Comparison of ENCODE assay signal across 23 cellular contexts in genomic region chr5:71695069-71695468, GRCh38. TPM values are rescaled to one million over a fixed set of nuclear protein-coding genes. Genes with fewer than 3 reads are reported as not detected.
DNase-seq lines count a peak whose midpoint lies in the region; ATAC-seq and TF ChIP-seq lines count a peak whose summit lies in the region.
"Had no signal": no experiment of that assay in that cellular context is flagged by ENCODE, and none has a peak within 500 bp of the region (broad histone marks: within the 10 kb centered on the region; RNA-seq: fewer than 3 reads in every experiment).

No MANE protein-coding gene starts in this region.

- H3K27me3 ChIP-seq in BLaER1 treated with 17β-estradiol and CSF1 and Interleukin-3, amounts not matched to agents 10 nM and 100 nM = no peaks in the 10 kb centered on the region
- H3K27me3 ChIP-seq in hepatocyte (no peaks in the 10 kb centered on the region), vagina (no peaks in the 10 kb centered on the region), upper lobe of right lung (no peaks in the 10 kb centered on the region)

- peak; percentile 62 for DNase-seq in NCI-H446 treated with DMSO at 0.1 percent for 48 hours (lab: John Stamatoyannopoulos, UW)
- peak; percentile 17 for DNase-seq in hepatocyte (ENCODE audit: low spot score)
- DNase-seq in myocyte (ENCODE audit: low read depth) = peak; percentile 15
- DNase-seq in vagina (ENCODE audit: extremely low spot score in 2 of 2) = no peak
- DNase-seq in upper lobe of right lung = no peak
- DNase-seq in pons (ENCODE audit: low spot score) = no peak
- no peak for DNase-seq in stimulated activated CD4-positive, alpha-beta T cell treated with anti-CD3 and anti-CD28 coated beads, Interleukin-15, amount 100 ng/mL, for 24 hours
- DNase-seq: Calu3; CD4-positive, alpha-beta memory T cell; DMS79 treated with DMSO at 0.1 percent for 48 hours; Kasumi-1; MM.1S; NCI-H1092 treated with DMSO at 0.1 percent for 48 hours; NCI-H187; NCI-H345; NCI-H526 treated with DMSO at 0.1 percent for 48 hours; SIG-M5 had no signal

- H3K4me1 ChIP-seq in BLaER1 treated with 17β-estradiol and CSF1 and Interleukin-3, amounts not matched to agents 10 nM and 100 nM = peaks cover 10 to 55% (median 33%) of the 10 kb centered on the region in 10 experiments; a peak in 19 of 20 replicates
- H3K4me1 ChIP-seq in hepatocyte (ENCODE audit: insufficient read depth) (peaks cover 21% of the 10 kb centered on the region), vagina (no peaks in the 10 kb centered on the region), upper lobe of right lung (no peaks in the 10 kb centered on the region)

- no peaks in the 10 kb centered on the region for H3K9me2 ChIP-seq in hepatocyte (replicated peaks; ENCODE audit: insufficient read depth)

- H3K79me2 ChIP-seq in hepatocyte = no peaks in the 10 kb centered on the region

- no peak overlapping the region for H2AFZ ChIP-seq in hepatocyte

- no peak overlapping the region for H3K27ac ChIP-seq in BLaER1 treated with 17β-estradiol and CSF1 and Interleukin-3, amounts not matched to agents 10 nM and 100 nM
- H3K27ac ChIP-seq in hepatocyte (peak overlapping the region; percentile 77), vagina (no peak overlapping the region), upper lobe of right lung (no peak overlapping the region)

- no peak for ATAC-seq in upper lobe of right lung

- H3K4me2 ChIP-seq in BLaER1 treated with 17β-estradiol and CSF1 and Interleukin-3, amounts not matched to agents 10 nM and 100 nM = peak overlapping the region in 8 of 11 experiments; percentile 35 to 73 (median 54); a peak in 12 of 22 replicates
- peak overlapping the region; percentile 68 for H3K4me2 ChIP-seq in hepatocyte

- no peak overlapping the region for H3K4me3 ChIP-seq in BLaER1 treated with 17β-estradiol and CSF1 and Interleukin-3, amounts not matched to agents 10 nM and 100 nM
- H3K4me3 ChIP-seq in hepatocyte (no peak overlapping the region), vagina (no peak overlapping the region), upper lobe of right lung (no peak overlapping the region)

- H3K9me3 ChIP-seq in BLaER1 treated with 17β-estradiol and CSF1 and Interleukin-3, amounts not matched to agents 10 nM and 100 nM (replicated peaks in 1 of 11) = peaks cover 7 to 14% (median 11%) of the 10 kb centered on the region in 11 experiments; a peak in 18 of 22 replicates
- H3K9me3 ChIP-seq in hepatocyte (ENCODE audit: low read depth) (no peaks in the 10 kb centered on the region), vagina (no peaks in the 10 kb centered on the region), upper lobe of right lung (no peaks in the 10 kb centered on the region)

- no peak overlapping the region for H3K9ac ChIP-seq in BLaER1 treated with 17β-estradiol and CSF1 and Interleukin-3, amounts not matched to agents 10 nM and 100 nM

- TF ChIP-seq POLR2A in vagina (IDR thresholded peaks at IDR 0.05) = no peak

- 92% methylated on average over 8 of the region's 8 CpGs for WGBS in hepatocyte (ENCODE audit: low lambda C conversion rate, missing lambda C conversion rate)

- H4K20me1 ChIP-seq in BLaER1 treated with 17β-estradiol and CSF1 and Interleukin-3, amounts not matched to agents 10 nM and 100 nM = no peaks in the 10 kb centered on the region
- no peaks in the 10 kb centered on the region for H4K20me1 ChIP-seq in hepatocyte (ENCODE audit: insufficient read depth, poor library complexity, severe bottlenecking)

- intact Hi-C loops in vagina (cut with DNase I) (no loop called here), upper lobe of right lung (cut with DNase I) (no loop called here)

- TF ChIP-seq CTCF in hepatocyte (IDR thresholded peaks at IDR 0.05; ENCODE audit: poor library complexity) (no peak), vagina (IDR thresholded peaks at IDR 0.05) (no peak), upper lobe of right lung (IDR thresholded peaks at IDR 0.05) (no peak)

- H3K36me3 ChIP-seq in BLaER1 treated with 17β-estradiol and CSF1 and Interleukin-3, amounts not matched to agents 10 nM and 100 nM = no peaks in the 10 kb centered on the region; a peak in 1 of 22 replicates
- H3K36me3 ChIP-seq in hepatocyte (replicated peaks; ENCODE audit: insufficient read depth, low read depth) = no peaks in the 10 kb centered on the region
- H3K36me3 ChIP-seq in vagina = no peaks in the 10 kb centered on the region
- no peaks in the 10 kb centered on the region for H3K36me3 ChIP-seq in upper lobe of right lung

RNA-seq across cellular contexts. Expression of gene CARTPT, which starts 24.0 kb away (rescaled TPM):
- 0.60 and 3.3 TPM in 2 replicates for total RNA-seq in hepatocyte
- polyA plus RNA-seq in hepatocyte = 0.57 TPM in 1 of 2 replicates, not detected in the other
- total RNA-seq in myocyte = not detected in 2 replicates
- polyA plus RNA-seq in myocyte (2012) = not detected
- total RNA-seq in vagina = not detected
- total RNA-seq in upper lobe of right lung = not detected
- total RNA-seq: Calu3; CD4-positive, alpha-beta memory T cell; G401; HT-29; OCI-LY7; RPMI7951 had no signal
- polyA plus RNA-seq: CD4-positive, alpha-beta memory T cell; IgD-negative memory B cell had no signal

Comparison
In these comparisons a context has a peak if more than half of its experiments do, and no peak if none do; other contexts are left out.
1. DNase-seq: peak in NCI-H446 treated with DMSO at 0.1 percent for 48 hours (single experiment), hepatocyte (single experiment) and myocyte (single experiment); none in vagina (0 of 2), upper lobe of right lung (single experiment), pons (single experiment) and stimulated activated CD4-positive, alpha-beta T cell treated with anti-CD3 and anti-CD28 coated beads, Interleukin-15, amount 100 ng/mL, for 24 hours (single experiment).